ENCODE assay signal across 9 cellular contexts in the genomic region with DNA sequence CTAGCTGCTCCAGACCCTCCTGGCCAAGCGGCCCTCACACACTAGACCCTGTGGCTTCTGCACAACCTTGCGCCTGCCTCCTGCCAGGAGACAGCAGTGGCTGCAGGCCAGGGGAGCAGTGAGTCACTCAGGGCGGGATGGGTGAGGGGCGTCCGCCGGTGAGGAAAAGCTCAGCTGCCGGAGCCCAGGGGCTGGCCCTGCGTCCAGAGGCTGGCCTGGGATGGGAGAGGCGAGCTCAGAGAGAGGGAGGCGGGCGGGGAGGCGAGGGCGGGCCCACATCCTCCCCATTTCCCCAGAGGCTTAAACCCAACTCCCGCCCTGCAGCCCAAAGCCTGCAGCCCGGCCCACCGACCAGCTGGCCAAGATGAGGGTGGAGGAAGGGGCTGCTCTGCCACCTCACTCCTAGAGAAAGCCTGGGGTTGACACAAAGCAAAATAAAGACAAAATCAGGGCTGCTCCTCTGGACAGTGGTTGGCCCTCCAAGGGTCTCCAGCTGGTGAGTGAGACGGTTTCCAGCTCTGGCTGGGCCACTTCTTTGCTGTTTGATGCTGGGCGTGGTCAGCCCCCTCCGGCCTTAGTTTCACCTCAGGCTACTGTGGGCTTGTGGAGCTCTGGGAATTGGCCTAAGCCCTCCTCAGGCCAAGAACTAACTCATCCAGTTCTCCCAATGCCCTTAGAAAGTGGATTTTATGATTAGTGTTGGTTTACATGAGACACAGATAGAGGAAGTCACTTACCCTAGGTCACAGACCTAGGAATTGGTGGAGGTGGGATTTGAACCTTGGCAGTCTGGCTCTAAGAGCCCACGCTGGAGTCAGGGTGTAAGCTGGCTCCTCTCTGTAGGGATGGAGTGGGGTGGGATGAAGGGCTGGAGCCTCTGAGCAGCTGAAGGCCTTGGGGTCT. TPM values are rescaled to one million over a fixed set of nuclear protein-coding genes. Genes with fewer than 3 reads are reported as not detected.
DNase-seq lines count a peak whose midpoint lies in the region; ATAC-seq and TF ChIP-seq lines count a peak whose summit lies in the region.
"Had no signal": no experiment of that assay in that cellular context is flagged by ENCODE, and none has a peak within 500 bp of the region (broad histone marks: within the 10 kb centered on the region; RNA-seq: fewer than 3 reads in every experiment).

No MANE protein-coding gene starts in this region.

- no peak overlapping the region for H2BK15ac ChIP-seq in mesendoderm (replicated peaks; ENCODE audit: low read depth)

- ATAC-seq in GM19351 (IDR thresholded peaks at IDR 0.05; ENCODE audit: unreplicated experiment) (peak; percentile 36), HG03571 (IDR thresholded peaks at IDR 0.05; ENCODE audit: unreplicated experiment) (peak; percentile 61)

- no peak overlapping the region for H3K23ac ChIP-seq in mesendoderm (ENCODE audit: low read length)

- no peaks in the 10 kb centered on the region for H3K27me3 ChIP-seq in mesendoderm (ENCODE audit: insufficient read depth, low read length, poor library complexity)

- DNase-seq in AG09309 (ENCODE audit: low read depth) (peak; percentile 23), choroid plexus epithelial cell (ENCODE audit: low read depth) (peak; percentile 78), mesendoderm (peak; percentile 66), SW 1271 (lab: John Stamatoyannopoulos, UW) (no peak), HPDE6-E6E7 (ENCODE audit: extremely low spot score) (no peak)
- no peak for DNase-seq in activated effector memory CD4-positive, alpha-beta T cell treated with anti-CD3 and anti-CD28 coated beads, Interleukin-2, amount 50 U/mL, for 16 hours

- no peak overlapping the region for H3K18ac ChIP-seq in mesendoderm (ENCODE audit: low read length)

- WGBS in mesendoderm (ENCODE audit: extremely low coverage, insufficient coverage, low lambda C conversion rate), result no CpG with 5 or more reads among the region's 20 CpGs

- H4K8ac ChIP-seq in mesendoderm (ENCODE audit: low read depth, low read length), result no peak overlapping the region

- H2BK5ac ChIP-seq in mesendoderm (ENCODE audit: low read length), result no peak overlapping the region

- no peak overlapping the region for H3K4me2 ChIP-seq in mesendoderm (ENCODE audit: low read length)

- H3K4me3 ChIP-seq in AG09309 (ENCODE audit: control insufficient read depth, low read depth, low read length) (no peak overlapping the region), choroid plexus epithelial cell (ENCODE audit: low read depth, low read length) (no peak overlapping the region), mesendoderm (ENCODE audit: low read length) (no peak overlapping the region)

- no peak overlapping the region for H4K5ac ChIP-seq in mesendoderm (ENCODE audit: low read length)

- H3K9ac ChIP-seq in mesendoderm (ENCODE audit: low read length), result no peak overlapping the region

- peaks cover 5% of the 10 kb centered on the region for H3K4me1 ChIP-seq in mesendoderm (ENCODE audit: control insufficient read depth, low read depth, low read length)

- H3K4ac ChIP-seq in mesendoderm (ENCODE audit: low read depth, low read length), result no peak overlapping the region

- H3K79me2 ChIP-seq in mesendoderm (ENCODE audit: control insufficient read depth, insufficient read depth, low read length), result no peaks in the 10 kb centered on the region

- H3K36me3 ChIP-seq in mesendoderm (ENCODE audit: control insufficient read depth, insufficient read depth, low read length), result no peaks in the 10 kb centered on the region

- H3K27ac ChIP-seq in mesendoderm (ENCODE audit: low read depth, low read length), result no peak overlapping the region
- H3K27ac ChIP-seq: epithelial cell of prostate had no signal

- no peaks in the 10 kb centered on the region for H3K79me1 ChIP-seq in mesendoderm (ENCODE audit: low read length)

- peak overlapping the region; percentile 40 for H3K56ac ChIP-seq in mesendoderm (ENCODE audit: low read length)

- no peak overlapping the region for H2AK5ac ChIP-seq in mesendoderm (ENCODE audit: low read length)

- TF ChIP-seq CTCF in AG09309 (IDR thresholded peaks at IDR 0.05; ENCODE audit: control insufficient read depth, insufficient read depth, low read depth, low read length, missing control alignments), result no peak
- no peak for TF ChIP-seq CTCF in choroid plexus epithelial cell (conservative IDR thresholded peaks at IDR 0.05; ENCODE audit: low read depth, low read length)

- H2BK120ac ChIP-seq in mesendoderm (ENCODE audit: low read depth, low read length), result no peak overlapping the region

RNA-seq across cellular contexts. Expression of gene IQSEC1, which starts 50.6 kb away (rescaled TPM):
- polyA plus RNA-seq in mesendoderm (2013, experiment 1 of 2), result 17.2 TPM
- 17.2 TPM for polyA plus RNA-seq in mesendoderm (2013, experiment 2 of 2)

Comparison
In these comparisons a context has a peak if more than half of its experiments do, and no peak if none do; other contexts are left out.
1. DNase-seq: peak in AG09309 (single experiment), choroid plexus epithelial cell (single experiment) and mesendoderm (single experiment); none in SW 1271 (0 of 2), HPDE6-E6E7 (single experiment) and activated effector memory CD4-positive, alpha-beta T cell treated with anti-CD3 and anti-CD28 coated beads, Interleukin-2, amount 50 U/mL, for 16 hours (single experiment).